Comparison of ENCODE assay signal across 13 cellular contexts in the genomic region with DNA sequence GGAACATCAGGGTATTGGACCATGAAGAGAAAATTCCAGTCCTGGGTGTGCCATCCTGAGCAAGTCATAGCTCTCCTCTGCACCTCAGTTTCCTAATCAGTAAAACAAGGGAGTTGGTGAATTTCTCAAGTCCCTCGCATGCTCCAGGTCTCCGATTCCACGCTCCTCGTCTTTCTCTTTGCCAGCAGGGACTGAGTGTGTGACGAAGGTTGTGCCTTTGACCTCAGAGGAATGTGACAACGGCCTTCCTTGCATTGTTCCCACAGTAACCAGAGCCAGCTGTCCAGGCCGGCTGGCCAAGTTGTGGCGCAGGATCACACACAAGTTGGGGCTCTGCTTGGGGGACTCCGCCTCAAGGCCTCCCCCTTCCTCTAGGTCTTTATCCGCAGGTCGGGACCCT.
DNase-seq lines count a peak whose midpoint lies in the region; ATAC-seq, FAIRE-seq and TF ChIP-seq lines count a peak whose summit lies in the region.
"Had no signal": no experiment of that assay in that cellular context is flagged by ENCODE, and none has a peak within 500 bp of the region (broad histone marks: within the 10 kb centered on the region; RNA-seq: fewer than 3 reads in every experiment).

No MANE protein-coding gene starts in this region.

- peak overlapping the region in 2 of 3 experiments; percentile 28 to 82 for H3K27ac Mint-ChIP-seq in nephron
- H3K27ac Mint-ChIP-seq: T-cell had no signal

- H3K36me3 ChIP-seq in liver (ENCODE audit: control insufficient read depth in 4 of 4, insufficient read depth in 3 of 4, low read depth in 1 of 4, low read length in 3 of 4) (no peaks in the 10 kb centered on the region), HepG2 (replicated peaks in 1 of 2; ENCODE audit: control insufficient read depth in 1 of 2, insufficient read depth in 2 of 2, low read length in 2 of 2) (peaks cover 8 to 16% of the 10 kb centered on the region in 2 experiments; a peak in 3 of 5 replicates), cardiac muscle cell (no peaks in the 10 kb centered on the region), aorta (ENCODE audit: control insufficient read depth in 1 of 2, insufficient read depth in 2 of 2, low read length in 1 of 2) (no peaks in the 10 kb centered on the region)

- H3K27me3 ChIP-seq in liver (ENCODE audit: control insufficient read depth in 4 of 4, insufficient read depth in 4 of 4, low read length in 3 of 4) (no peaks in the 10 kb centered on the region), HepG2 (ENCODE audit: control insufficient read depth in 1 of 2, insufficient read depth in 2 of 2, low read length in 2 of 2) (no peaks in the 10 kb centered on the region), cardiac muscle cell (no peaks in the 10 kb centered on the region), aorta (ENCODE audit: control insufficient read depth in 1 of 2, insufficient read depth in 2 of 2, low read length in 1 of 2) (no peaks in the 10 kb centered on the region)

- ATAC-seq in HepG2 (no peak), aorta (ENCODE audit: low FRiP score) (peak; percentile 39), GM19035 (IDR thresholded peaks at IDR 0.05; ENCODE audit: unreplicated experiment) (no peak)
- ATAC-seq: T-cell had no signal

- no TSS peak for BruUV-seq in HepG2 (replicated peaks; lab: Mats Ljungman, UMichigan)

- DNase-seq in HepG2 (ENCODE audit: low spot score) (no peak), cardiac muscle cell (ENCODE audit: low read depth in 1 of 2, low spot score in 1 of 2) (peak; percentile 67 to 69), aorta (peak in 1 of 2 donors; percentile 52), COLO829 (ENCODE audit: low spot score) (no peak)
- no peak for DNase-seq in activated naive CD4-positive, alpha-beta T cell treated with anti-CD3 and anti-CD28 coated beads, Interleukin-2, amount 50 U/mL, for 16 hours
- DNase-seq: 8988T, DMS79 treated with DMSO at 0.1 percent for 48 hours, NCI-H1694, small intestine, T-cell had no signal

- intact Hi-C loops in HepG2 (cut with micrococcal nuclease; ENCODE audit: unreplicated experiment): no loop called here
- intact Hi-C loops in aorta (cut with DNase I): loop anchor here in 1 of 2 donors (10.0 kb wide), 1 partner anchor 221 kb away; a partner anchor contains a TSS

- TF ChIP-seq CTCF in liver (IDR thresholded peaks at IDR 0.05; ENCODE audit: low read depth, low read length, missing input control) (no peak), HepG2 (CRISPR knock-in tag; IDR thresholded peaks at IDR 0.05) (no peak), cardiac muscle cell (IDR thresholded peaks at IDR 0.05; ENCODE audit: low read depth, low read length) (no peak), nephron (IDR thresholded peaks at IDR 0.05; ENCODE audit: unreplicated experiment in 3 of 3) (no peak)

- H3K36me3 Mint-ChIP-seq in nephron (ENCODE audit: low read depth): no peaks in the 10 kb centered on the region

- H3K9ac ChIP-seq in liver (ENCODE audit: low read depth in 1 of 2, low read length in 2 of 2): no peak overlapping the region
- H3K9ac ChIP-seq in HepG2 (ENCODE audit: insufficient read depth, low read depth, low read length): no peak overlapping the region

- H2AFZ ChIP-seq in HepG2 (ENCODE audit: low read length): no peak overlapping the region

- CTCF ChIA-PET in HepG2 (lab: Yijun Ruan, JAX; ENCODE audit: low intra/inter-chr PET ratio, low total read pairs): no interaction called here

- no peaks in the 10 kb centered on the region for H3K79me2 ChIP-seq in HepG2 (ENCODE audit: insufficient read depth, low read length)

- no peaks in the 10 kb centered on the region for H4K20me1 ChIP-seq in HepG2 (ENCODE audit: insufficient read depth, low read length)

- H3K4me3 Mint-ChIP-seq in nephron: no peak overlapping the region
- H3K4me3 Mint-ChIP-seq: T-cell had no signal

- H3K9me3 Mint-ChIP-seq in nephron: no peaks in the 10 kb centered on the region
- H3K9me3 Mint-ChIP-seq: T-cell had no signal

- WGBS in liver: 79% methylated on average over 11 of the region's 11 CpGs
- WGBS in HepG2 (ENCODE audit: low lambda C conversion rate): 92% methylated on average over 11 of the region's 11 CpGs
- 8 to 18% methylated on average over 11 of the region's 11 CpGs for WGBS in aorta, 2 donors

- TF ChIP-seq POLR2A in HepG2 (IDR thresholded peaks at IDR 0.05; ENCODE audit: insufficient read depth in 1 of 2, low read depth in 2 of 2, low read length in 2 of 2): no peak

- H3K9me3 ChIP-seq in liver (ENCODE audit: control insufficient read depth in 4 of 4, low read length in 3 of 4) (no peaks in the 10 kb centered on the region), HepG2 (ENCODE audit: low read length) (no peaks in the 10 kb centered on the region), cardiac muscle cell (ENCODE audit: low read depth) (no peaks in the 10 kb centered on the region), aorta (ENCODE audit: control insufficient read depth, low read length) (no peaks in the 10 kb centered on the region)

- H3K27me3 Mint-ChIP-seq in nephron (ENCODE audit: low read depth): peaks cover 4% of the 10 kb centered on the region
- H3K27me3 Mint-ChIP-seq: T-cell had no signal

- H3K4me3 ChIP-seq in liver (ENCODE audit: low read depth in 1 of 3, low read length in 3 of 3) (no peak overlapping the region), HepG2 (replicated peaks in 1 of 3; ENCODE audit: insufficient read depth in 1 of 3, low read depth in 2 of 3, low read length in 3 of 3) (no peak overlapping the region), cardiac muscle cell (no peak overlapping the region), aorta (ENCODE audit: low read length in 2 of 2) (no peak overlapping the region)

- in situ Hi-C loops in HepG2 (cut with HindIII; ENCODE audit: extremely low pct_ligation_motif_present, low pct_unique_long_range_greater_than_20kb): no loop called here

- TF ChIP-seq EP300 in HepG2 (IDR thresholded peaks at IDR 0.05; ENCODE audit: low read depth in 2 of 2, low read length in 2 of 2): no peak
- TF ChIP-seq EP300 in HepG2 (CRISPR knock-in tag; IDR thresholded peaks at IDR 0.05; ENCODE audit: borderline replicate concordance): no peak

- no peak overlapping the region for H3K27ac ChIP-seq in liver (ENCODE audit: low read depth in 1 of 2, low read length in 2 of 2)
- no peak overlapping the region for H3K27ac ChIP-seq in HepG2 (ENCODE audit: extremely low read length, insufficient read depth, low read length)
- peak overlapping the region; percentile 96 for H3K27ac ChIP-seq in cardiac muscle cell
- peak overlapping the region; percentile 33 to 60 for H3K27ac ChIP-seq in aorta (ENCODE audit: low read depth in 1 of 2, low read length in 2 of 2)

- peaks cover 28% of the 10 kb centered on the region for H3K4me1 Mint-ChIP-seq in nephron

- H3K4me2 ChIP-seq in HepG2 (ENCODE audit: low read depth, low read length): no peak overlapping the region

- H3K4me1 ChIP-seq in liver (ENCODE audit: control insufficient read depth in 4 of 4, insufficient read depth in 4 of 4, low read length in 3 of 4) (no peaks in the 10 kb centered on the region), HepG2 (ENCODE audit: insufficient read depth, low read length) (peaks cover 20% of the 10 kb centered on the region), cardiac muscle cell (ENCODE audit: low read depth) (peaks cover 22% of the 10 kb centered on the region), aorta (ENCODE audit: control insufficient read depth in 1 of 2, insufficient read depth in 2 of 2, low read length in 2 of 2) (peaks cover 7 to 15% of the 10 kb centered on the region in 2 donors)

- FAIRE-seq in HepG2 (lab: Jason Lieb, UNC): no peak
- FAIRE-seq: small intestine had no signal

- TF ChIP-seq RAD21 in liver (IDR thresholded peaks at IDR 0.05): no peak
- TF ChIP-seq RAD21 in HepG2 (CRISPR knock-in tag; IDR thresholded peaks at IDR 0.05): no peak

- POLR2A ChIA-PET in HepG2 (lab: Yijun Ruan, JAX): interaction anchor here (1.8 kb wide), 1 partner anchor 214 kb away, joined by 3 read pairs; no protein-coding TSS in a partner anchor

TF ChIP-seq in liver, 16 proteins besides CTCF, POLR2A, EP300 and RAD21:
- peak; percentile 71 for TF ChIP-seq NR2F2 (IDR thresholded peaks at IDR 0.05)
- TF ChIP-seq, protein P1, sequence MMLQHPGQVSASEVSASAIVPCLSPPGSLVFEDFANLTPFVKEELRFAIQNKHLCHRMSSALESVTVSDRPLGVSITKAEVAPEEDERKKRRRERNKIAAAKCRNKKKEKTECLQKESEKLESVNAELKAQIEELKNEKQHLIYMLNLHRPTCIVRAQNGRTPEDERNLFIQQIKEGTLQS (IDR thresholded peaks at IDR 0.05): no peak

TF ChIP-seq in HepG2, 621 proteins besides CTCF, POLR2A, EP300 and RAD21:
- TF ChIP-seq, protein P2, sequence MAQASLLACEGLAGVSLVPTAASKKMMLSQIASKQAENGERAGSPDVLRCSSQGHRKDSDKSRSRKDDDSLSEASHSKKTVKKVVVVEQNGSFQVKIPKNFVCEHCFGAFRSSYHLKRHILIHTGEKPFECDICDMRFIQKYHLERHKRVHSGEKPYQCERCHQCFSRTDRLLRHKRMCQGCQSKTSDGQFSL (CRISPR knock-in tag; IDR thresholded peaks at IDR 0.05): no peak
- TF ChIP-seq ZFP36L2 (CRISPR knock-in tag; IDR thresholded peaks at IDR 0.05): no peak
- no peak for TF ChIP-seq PTBP1 (IDR thresholded peaks at IDR 0.05; ENCODE audit: low read depth, low read length, poor library complexity, severe bottlenecking)
- TF ChIP-seq ZNF879 (CRISPR knock-in tag; IDR thresholded peaks at IDR 0.05): no peak
- TF ChIP-seq ZSCAN29 (CRISPR knock-in tag; conservative IDR thresholded peaks at IDR 0.05): no peak

Comparison
In these comparisons a context has a peak if more than half of its experiments do, and no peak if none do; other contexts are left out.
1. H3K27ac ChIP-seq: peak in cardiac muscle cell (single experiment) and aorta (2 of 2); none in liver (0 of 2) and HepG2 (single experiment).
2. DNase-seq: peak in cardiac muscle cell (2 of 2); none in HepG2 (single experiment), activated naive CD4-positive, alpha-beta T cell treated with anti-CD3 and anti-CD28 coated beads, Interleukin-2, amount 50 U/mL, for 16 hours (single experiment) and COLO829 (single experiment).